15 cellular contexts compared by ENCODE assay signal in the genomic region with DNA sequence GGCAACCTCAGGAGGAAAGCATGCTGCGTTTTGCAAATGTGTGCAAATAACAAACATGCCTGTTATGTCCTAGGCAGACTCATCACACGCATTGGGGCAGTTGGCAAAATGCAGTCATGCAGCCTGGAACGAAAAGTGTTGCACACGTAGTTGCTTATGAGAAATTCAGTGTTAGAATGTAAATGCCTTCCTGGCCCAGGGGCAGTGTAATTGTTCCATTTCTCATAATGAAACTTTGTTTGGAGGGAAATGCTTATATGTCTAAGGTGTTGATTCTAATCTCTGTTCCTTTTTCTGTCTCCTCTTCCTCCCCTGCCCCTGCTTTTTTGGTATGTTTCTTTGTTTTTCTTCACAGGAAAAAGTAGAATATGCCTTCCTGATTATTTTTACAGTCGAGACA.
DNase-seq lines count a peak whose midpoint lies in the region; ATAC-seq and TF ChIP-seq lines count a peak whose summit lies in the region.
"Had no signal": no experiment of that assay in that cellular context is flagged by ENCODE, and none has a peak within 500 bp of the region (broad histone marks: within the 10 kb centered on the region; RNA-seq: fewer than 3 reads in every experiment).

No MANE protein-coding gene starts in this region.

- H3K4me3 Mint-ChIP-seq in activated CD8-positive, alpha-beta T cell treated with anti-CD3 and anti-CD28 coated beads for 36 hours = no peak overlapping the region
- no peak overlapping the region for H3K4me3 Mint-ChIP-seq in activated CD8-positive, alpha-beta T cell treated with anti-CD3 and anti-CD28 coated beads, Interleukin-2, amount 10 ng/mL, durations not matched to agents 7 days and 5 days
- H3K4me3 Mint-ChIP-seq in memory B cell (no peak overlapping the region), HFFc6 (no peak overlapping the region)
- H3K4me3 Mint-ChIP-seq: activated naive CD8-positive, alpha-beta T cell treated with anti-CD3 and anti-CD28 coated beads, Interleukin-2, amount 50 U/mL, for 24 hours; WTC11 had no signal

- ATAC-seq in activated CD8-positive, alpha-beta T cell treated with anti-CD3 and anti-CD28 coated beads for 36 hours = no peak
- ATAC-seq in activated CD8-positive, alpha-beta T cell treated with anti-CD3 and anti-CD28 coated beads, Interleukin-2, amount 10 ng/mL, durations not matched to agents 7 days and 5 days = no peak
- ATAC-seq in GM21528 (IDR thresholded peaks at IDR 0.05; ENCODE audit: low FRiP score, unreplicated experiment) (peak; percentile 65), HG03135 (IDR thresholded peaks at IDR 0.05; ENCODE audit: unreplicated experiment) (peak; percentile 59), memory B cell (ENCODE audit: low read depth) (peak; percentile 15)
- ATAC-seq: A549; activated naive CD8-positive, alpha-beta T cell treated with anti-CD3 and anti-CD28 coated beads, Interleukin-2, amount 50 U/mL, for 24 hours; WTC11 had no signal

- no peaks in the 10 kb centered on the region for H3K36me3 Mint-ChIP-seq in activated CD8-positive, alpha-beta T cell treated with anti-CD3 and anti-CD28 coated beads for 36 hours (ENCODE audit: low read depth)
- no peaks in the 10 kb centered on the region for H3K36me3 Mint-ChIP-seq in activated CD8-positive, alpha-beta T cell treated with anti-CD3 and anti-CD28 coated beads, Interleukin-2, amount 10 ng/mL, durations not matched to agents 7 days and 5 days (ENCODE audit: low read depth)
- H3K36me3 Mint-ChIP-seq in memory B cell (peaks cover 3% of the 10 kb centered on the region), HFFc6 (ENCODE audit: low read depth) (no peaks in the 10 kb centered on the region)

- DNase-seq in activated CD8-positive, alpha-beta T cell treated with anti-CD3 and anti-CD28 coated beads for 36 hours = peak; percentile 9
- no peak for DNase-seq in activated CD8-positive, alpha-beta T cell treated with anti-CD3 and anti-CD28 coated beads, Interleukin-2, amount 10 ng/mL, durations not matched to agents 7 days and 5 days
- DNase-seq in memory B cell (ENCODE audit: low spot score in 2 of 2) (no peak), pons (ENCODE audit: low spot score) (no peak), HFFc6 (no peak)
- no peak for DNase-seq in activated naive CD4-positive, alpha-beta T cell treated with Interleukin-2 at 50 U/mL for 16 hours
- DNase-seq: activated naive CD8-positive, alpha-beta T cell treated with anti-CD3 and anti-CD28 coated beads, Interleukin-2, amount 50 U/mL, for 24 hours; mucosa of descending colon; NCI-H1417 treated with DMSO at 0.1 percent for 48 hours; Peyer's patch; stimulated activated naive CD4-positive, alpha-beta T cell had no signal

- intact Hi-C loops in activated CD8-positive, alpha-beta T cell treated with anti-CD3 and anti-CD28 coated beads for 36 hours (cut with micrococcal nuclease) = no loop called here

- CTCF ChIA-PET in activated CD8-positive, alpha-beta T cell treated with anti-CD3 and anti-CD28 coated beads for 36 hours (lab: Charles Lee) = no interaction called here
- CTCF ChIA-PET in activated CD8-positive, alpha-beta T cell treated with anti-CD3 and anti-CD28 coated beads, Interleukin-2, amount 10 ng/mL, durations not matched to agents 7 days and 5 days (lab: Charles Lee) = no interaction called here

- H3K27me3 Mint-ChIP-seq in activated CD8-positive, alpha-beta T cell treated with anti-CD3 and anti-CD28 coated beads for 36 hours = peaks cover 31% of the 10 kb centered on the region
- peaks cover 14% of the 10 kb centered on the region for H3K27me3 Mint-ChIP-seq in activated CD8-positive, alpha-beta T cell treated with anti-CD3 and anti-CD28 coated beads, Interleukin-2, amount 10 ng/mL, durations not matched to agents 7 days and 5 days (ENCODE audit: low read depth)
- H3K27me3 Mint-ChIP-seq in memory B cell = peaks cover 9% of the 10 kb centered on the region
- H3K27me3 Mint-ChIP-seq in HFFc6 (ENCODE audit: insufficient read depth) = peaks cover 7% of the 10 kb centered on the region

- TF ChIP-seq CTCF in activated CD8-positive, alpha-beta T cell treated with anti-CD3 and anti-CD28 coated beads for 36 hours (IDR thresholded peaks at IDR 0.05) = no peak
- no peak for TF ChIP-seq CTCF in HFFc6 (IDR thresholded peaks at IDR 0.05)

- POLR2A ChIA-PET in activated CD8-positive, alpha-beta T cell treated with anti-CD3 and anti-CD28 coated beads for 36 hours (lab: Charles Lee) = no interaction called here
- POLR2A ChIA-PET in activated CD8-positive, alpha-beta T cell treated with anti-CD3 and anti-CD28 coated beads, Interleukin-2, amount 10 ng/mL, durations not matched to agents 7 days and 5 days (lab: Charles Lee) = no interaction called here

- no peaks in the 10 kb centered on the region for H3K4me1 Mint-ChIP-seq in activated CD8-positive, alpha-beta T cell treated with anti-CD3 and anti-CD28 coated beads for 36 hours (ENCODE audit: low read depth)
- no peaks in the 10 kb centered on the region for H3K4me1 Mint-ChIP-seq in activated CD8-positive, alpha-beta T cell treated with anti-CD3 and anti-CD28 coated beads, Interleukin-2, amount 10 ng/mL, durations not matched to agents 7 days and 5 days (ENCODE audit: low read depth)
- peaks cover 12% of the 10 kb centered on the region for H3K4me1 Mint-ChIP-seq in memory B cell
- H3K4me1 Mint-ChIP-seq in HFFc6 (ENCODE audit: low read depth) = no peaks in the 10 kb centered on the region
- H3K4me1 Mint-ChIP-seq: WTC11 had no signal

- no peak overlapping the region for H3K27ac Mint-ChIP-seq in activated CD8-positive, alpha-beta T cell treated with anti-CD3 and anti-CD28 coated beads for 36 hours
- no peak overlapping the region for H3K27ac Mint-ChIP-seq in activated CD8-positive, alpha-beta T cell treated with anti-CD3 and anti-CD28 coated beads, Interleukin-2, amount 10 ng/mL, durations not matched to agents 7 days and 5 days
- no peak overlapping the region for H3K27ac Mint-ChIP-seq in memory B cell
- no peak overlapping the region for H3K27ac Mint-ChIP-seq in HFFc6
- H3K27ac Mint-ChIP-seq: activated naive CD8-positive, alpha-beta T cell treated with anti-CD3 and anti-CD28 coated beads, Interleukin-2, amount 50 U/mL, for 24 hours; WTC11 had no signal

- H3K9me3 Mint-ChIP-seq in activated CD8-positive, alpha-beta T cell treated with anti-CD3 and anti-CD28 coated beads for 36 hours = peaks cover 13% of the 10 kb centered on the region
- no peaks in the 10 kb centered on the region for H3K9me3 Mint-ChIP-seq in activated CD8-positive, alpha-beta T cell treated with anti-CD3 and anti-CD28 coated beads, Interleukin-2, amount 10 ng/mL, durations not matched to agents 7 days and 5 days (ENCODE audit: insufficient read depth)
- H3K9me3 Mint-ChIP-seq in memory B cell (peaks cover 9% of the 10 kb centered on the region), HFFc6 (no peaks in the 10 kb centered on the region)

Comparison
In these comparisons a context has a peak if more than half of its experiments do, and no peak if none do; other contexts are left out.
1. ATAC-seq: peak in GM21528 (single experiment), HG03135 (single experiment) and memory B cell (single experiment); none in activated CD8-positive, alpha-beta T cell treated with anti-CD3 and anti-CD28 coated beads for 36 hours (single experiment) and activated CD8-positive, alpha-beta T cell treated with anti-CD3 and anti-CD28 coated beads, Interleukin-2, amount 10 ng/mL, durations not matched to agents 7 days and 5 days (single experiment).